ENCODE assay signal across 8 cellular contexts in genomic region chr1:91851130-91852010, GRCh38. TPM values are rescaled to one million over a fixed set of nuclear protein-coding genes. Genes with fewer than 3 reads are reported as not detected.
DNase-seq lines count a peak whose midpoint lies in the region; TF ChIP-seq lines count a peak whose summit lies in the region.

No MANE protein-coding gene starts in this region.

- DNase-seq in DMS53 (lab: John Stamatoyannopoulos, UW) (peak; percentile 69), OCI-M1 (lab: John Stamatoyannopoulos, UW) (peak; percentile 17), fibroblast of the aortic adventitia (ENCODE audit: low read depth) (peak; percentile 97), T-helper 2 cell (no peak), H7 (no peak), GM19238 (ENCODE audit: insufficient read length, low spot score) (no peak)
- no peak for DNase-seq in activated T-helper 1 cell treated with anti-CD3 and anti-CD28 coated beads, Interleukin-12 subunit alpha, Interleukin-12 subunit beta, Interleukin-2, Interleukin-4 antibody, amounts not matched to agents 30 ng/mL and 10 ng/mL and 1 ng/mL, durations not matched to agents 14 hours and 24 hours and 36 hours (ENCODE audit: low spot score)

- H3K9me3 Mint-ChIP-seq in activated T-helper 1 cell treated with anti-CD3 and anti-CD28 coated beads, Interleukin-12 subunit alpha, Interleukin-12 subunit beta, Interleukin-2, Interleukin-4 antibody, amounts not matched to agents 30 ng/mL and 10 ng/mL and 1 ng/mL, durations not matched to agents 14 hours and 24 hours and 36 hours = peaks cover 3% of the 10 kb centered on the region

- peaks cover 2% of the 10 kb centered on the region for H3K27me3 Mint-ChIP-seq in activated T-helper 1 cell treated with anti-CD3 and anti-CD28 coated beads, Interleukin-12 subunit alpha, Interleukin-12 subunit beta, Interleukin-2, Interleukin-4 antibody, amounts not matched to agents 30 ng/mL and 10 ng/mL and 1 ng/mL, durations not matched to agents 14 hours and 24 hours and 36 hours (ENCODE audit: insufficient read depth)

- no peak overlapping the region for H3K4me2 ChIP-seq in parathyroid adenoma (ENCODE audit: low read length)

- no peaks in the 10 kb centered on the region for H3K36me3 ChIP-seq in parathyroid adenoma (ENCODE audit: control insufficient read depth, insufficient read depth, low read length)
- no peaks in the 10 kb centered on the region for H3K36me3 ChIP-seq in H7 (replicated peaks; ENCODE audit: control insufficient read depth, insufficient read depth, low read length)

- H3K79me2 ChIP-seq in parathyroid adenoma = no peaks in the 10 kb centered on the region

- H3K4me1 Mint-ChIP-seq in activated T-helper 1 cell treated with anti-CD3 and anti-CD28 coated beads, Interleukin-12 subunit alpha, Interleukin-12 subunit beta, Interleukin-2, Interleukin-4 antibody, amounts not matched to agents 30 ng/mL and 10 ng/mL and 1 ng/mL, durations not matched to agents 14 hours and 24 hours and 36 hours (ENCODE audit: low read depth) = peaks cover 7% of the 10 kb centered on the region

- TF ChIP-seq CTCF in fibroblast of the aortic adventitia (IDR thresholded peaks at IDR 0.05; ENCODE audit: insufficient read depth, low read length) (no peak), parathyroid adenoma (IDR thresholded peaks at IDR 0.05) (no peak)

- peak overlapping the region; percentile 86 for H2AFZ ChIP-seq in parathyroid adenoma

- H3K4me1 ChIP-seq in parathyroid adenoma = peaks cover 3% of the 10 kb centered on the region

- H3K4me3 ChIP-seq in fibroblast of the aortic adventitia (ENCODE audit: low read depth, low read length) (peak overlapping the region; percentile 46), parathyroid adenoma (ENCODE audit: low read depth, low read length) (no peak overlapping the region), H7 (ENCODE audit: insufficient read depth, low read depth, low read length) (no peak overlapping the region)

- H3K9ac ChIP-seq in parathyroid adenoma = no peak overlapping the region

- no peak overlapping the region for H3K4me3 Mint-ChIP-seq in activated T-helper 1 cell treated with anti-CD3 and anti-CD28 coated beads, Interleukin-12 subunit alpha, Interleukin-12 subunit beta, Interleukin-2, Interleukin-4 antibody, amounts not matched to agents 30 ng/mL and 10 ng/mL and 1 ng/mL, durations not matched to agents 14 hours and 24 hours and 36 hours

- H3K27me3 ChIP-seq in parathyroid adenoma (ENCODE audit: control insufficient read depth, insufficient read depth, low read length) (no peaks in the 10 kb centered on the region), H7 (ENCODE audit: control insufficient read depth, insufficient read depth, low read length) (no peaks in the 10 kb centered on the region)

- H3K36me3 Mint-ChIP-seq in activated T-helper 1 cell treated with anti-CD3 and anti-CD28 coated beads, Interleukin-12 subunit alpha, Interleukin-12 subunit beta, Interleukin-2, Interleukin-4 antibody, amounts not matched to agents 30 ng/mL and 10 ng/mL and 1 ng/mL, durations not matched to agents 14 hours and 24 hours and 36 hours (ENCODE audit: low read depth) = no peaks in the 10 kb centered on the region

- no peaks in the 10 kb centered on the region for H3K9me3 ChIP-seq in parathyroid adenoma (ENCODE audit: control insufficient read depth, low read length)

- H3K27ac ChIP-seq in parathyroid adenoma = peak overlapping the region; percentile 85

- intact Hi-C loops in activated T-helper 1 cell treated with anti-CD3 and anti-CD28 coated beads, Interleukin-12 subunit alpha, Interleukin-12 subunit beta, Interleukin-2, Interleukin-4 antibody, amounts not matched to agents 30 ng/mL and 10 ng/mL and 1 ng/mL, durations not matched to agents 14 hours and 24 hours and 36 hours (cut with micrococcal nuclease) = no loop called here

- no peak overlapping the region for H3K27ac Mint-ChIP-seq in activated T-helper 1 cell treated with anti-CD3 and anti-CD28 coated beads, Interleukin-12 subunit alpha, Interleukin-12 subunit beta, Interleukin-2, Interleukin-4 antibody, amounts not matched to agents 30 ng/mL and 10 ng/mL and 1 ng/mL, durations not matched to agents 14 hours and 24 hours and 36 hours

RNA-seq across cellular contexts. Expression of gene TGFBR3, which starts 34.6 kb away (rescaled TPM):
- 37.2 and 118 TPM in 2 replicates for total RNA-seq in fibroblast of the aortic adventitia (ENCODE audit: low replicate concordance)
- 2.3 and 2.4 TPM in 2 replicates for total RNA-seq in H7 (2014; rRNA removed; shearing (Covaris generic))
- total RNA-seq in activated T-helper 1 cell treated with anti-CD3 and anti-CD28 coated beads, Interleukin-12 subunit alpha, Interleukin-12 subunit beta, Interleukin-2, Interleukin-4 antibody, amounts not matched to agents 30 ng/mL and 10 ng/mL and 1 ng/mL, durations not matched to agents 14 hours and 24 hours and 36 hours = 8.9 and 11.8 TPM in 2 replicates

Comparison
In these comparisons a context has a peak if more than half of its experiments do, and no peak if none do; other contexts are left out.
1. DNase-seq: peak in DMS53 (single experiment), OCI-M1 (single experiment) and fibroblast of the aortic adventitia (single experiment); none in T-helper 2 cell (0 of 5), H7 (single experiment), GM19238 (single experiment) and activated T-helper 1 cell treated with anti-CD3 and anti-CD28 coated beads, Interleukin-12 subunit alpha, Interleukin-12 subunit beta, Interleukin-2, Interleukin-4 antibody, amounts not matched to agents 30 ng/mL and 10 ng/mL and 1 ng/mL, durations not matched to agents 14 hours and 24 hours and 36 hours (single experiment).